8 cellular contexts compared by ENCODE assay signal in genomic region chr3:58471025-58471887, GRCh38. TPM values are rescaled to one million over a fixed set of nuclear protein-coding genes. Genes with fewer than 3 reads are reported as not detected.
DNase-seq lines count a peak whose midpoint lies in the region; ATAC-seq, FAIRE-seq and TF ChIP-seq lines count a peak whose summit lies in the region.

No MANE protein-coding gene starts in this region.

- H2AFZ ChIP-seq in astrocyte (ENCODE audit: low read depth, low read length): peak overlapping the region; percentile 31

- CTCF ChIA-PET in Calu3 (lab: Charles Lee): interaction anchor here (0.6 to 2.3 kb wide), 5 partner anchors 10 to 55 kb away, joined by 3 to 7 read pairs (median 3); partner anchors contain the start of gene KCTD6

- no peak for ATAC-seq in GM18858 (IDR thresholded peaks at IDR 0.05; ENCODE audit: unreplicated experiment)
- no peak for ATAC-seq in HG03196 (IDR thresholded peaks at IDR 0.05; ENCODE audit: unreplicated experiment)

- H3K4me3 Mint-ChIP-seq in Calu3 (ENCODE audit: low read depth, unreplicated experiment) (peak overlapping the region; percentile 14), astrocyte (ENCODE audit: unreplicated experiment) (peak overlapping the region; percentile 13)

- no peaks in the 10 kb centered on the region for H4K20me1 ChIP-seq in astrocyte (ENCODE audit: insufficient read depth, low read length)

- H3K27ac ChIP-seq in astrocyte (ENCODE audit: low read depth, low read length): peak overlapping the region; percentile 40

- H3K4me1 ChIP-seq in astrocyte (ENCODE audit: insufficient read depth, low read length): peaks cover 18% of the 10 kb centered on the region

- H3K9me3 Mint-ChIP-seq in Calu3 (ENCODE audit: low read depth, unreplicated experiment): no peaks in the 10 kb centered on the region
- no peaks in the 10 kb centered on the region for H3K9me3 Mint-ChIP-seq in astrocyte (ENCODE audit: unreplicated experiment)

- BruUV-seq in Calu3 (replicated peaks; lab: Mats Ljungman, UMichigan): no TSS peak

- no peaks in the 10 kb centered on the region for H3K79me2 ChIP-seq in astrocyte (ENCODE audit: insufficient read depth, low read length)

- TF ChIP-seq CTCF in Calu3 (IDR thresholded peaks at IDR 0.05; ENCODE audit: unreplicated experiment) (no peak), astrocyte (IDR thresholded peaks at IDR 0.05; ENCODE audit: insufficient read depth, low read depth, low read length) (no peak)

- H3K4me2 ChIP-seq in astrocyte (ENCODE audit: low read length): peak overlapping the region; percentile 67

- peaks cover 47% of the 10 kb centered on the region for H3K4me1 Mint-ChIP-seq in Calu3 (ENCODE audit: low read depth, unreplicated experiment)
- H3K4me1 Mint-ChIP-seq in astrocyte (ENCODE audit: low read depth, unreplicated experiment): peaks cover 21% of the 10 kb centered on the region

- intact Hi-C loops in Calu3 (cut with micrococcal nuclease; ENCODE audit: unreplicated experiment): loop anchor here (2.0 kb wide), 1 partner anchor 20 kb away; no protein-coding TSS in a partner anchor

- no peaks in the 10 kb centered on the region for H3K9me3 ChIP-seq in astrocyte (ENCODE audit: insufficient read depth, low read depth, low read length)

- H3K27ac Mint-ChIP-seq in Calu3 (ENCODE audit: unreplicated experiment): peak overlapping the region; percentile 50
- H3K27ac Mint-ChIP-seq in astrocyte (ENCODE audit: unreplicated experiment): peak overlapping the region; percentile 75

- FAIRE-seq in astrocyte (lab: Jason Lieb, UNC): peak; percentile 78

- no peaks in the 10 kb centered on the region for H3K27me3 Mint-ChIP-seq in Calu3 (ENCODE audit: unreplicated experiment)
- peaks cover 6% of the 10 kb centered on the region for H3K27me3 Mint-ChIP-seq in astrocyte (ENCODE audit: low read depth, unreplicated experiment)

- peak; percentile 78 for DNase-seq in Calu3
- peak; percentile 38 for DNase-seq in HuH-7.5 (ENCODE audit: low spot score)
- peak; percentile 59 for DNase-seq in RKO (ENCODE audit: low spot score)
- DNase-seq in astrocyte (ENCODE audit: low read depth): peak; percentile 94
- DNase-seq in kidney tubule cell (ENCODE audit: low spot score): peak; percentile 82
- peak; percentile 20 to 24 for DNase-seq in stimulated activated CD8-positive, alpha-beta memory T cell treated with anti-CD3 and anti-CD28 coated beads, Interleukin-4, amount 100 ng/mL, for 4 hours (ENCODE audit: low read depth in 2 of 2, low spot score in 1 of 2)

- no peaks in the 10 kb centered on the region for H3K36me3 ChIP-seq in astrocyte (ENCODE audit: insufficient read depth, low read length)

- no peaks in the 10 kb centered on the region for H3K36me3 Mint-ChIP-seq in Calu3 (ENCODE audit: insufficient read depth, unreplicated experiment)
- no peaks in the 10 kb centered on the region for H3K36me3 Mint-ChIP-seq in astrocyte (ENCODE audit: low read depth, unreplicated experiment)

- peak overlapping the region; percentile 11 for H3K9ac ChIP-seq in astrocyte (ENCODE audit: low read length)

- no peaks in the 10 kb centered on the region for H3K27me3 ChIP-seq in astrocyte (ENCODE audit: insufficient read depth, low read length)

- H3K4me3 ChIP-seq in astrocyte (ENCODE audit: insufficient read depth, low read depth, low read length): peak overlapping the region; percentile 18

RNA-seq across cellular contexts. Expression of gene KCTD6, which starts 20.6 kb away (rescaled TPM):
- 10.7 and 11.4 TPM in 2 replicates for total RNA-seq in Calu3 (2022)
- 7.9 and 10.0 TPM in 2 replicates for total RNA-seq in astrocyte

RNA-seq across cellular contexts. Expression of gene PDHB, which starts 37.6 kb away (rescaled TPM):
- total RNA-seq in Calu3 (2022): 45.4 and 47.6 TPM in 2 replicates
- 87.7 and 95.7 TPM in 2 replicates for total RNA-seq in astrocyte

Comparison
In these comparisons a context has a peak if more than half of its experiments do, and no peak if none do; other contexts are left out.
1. DNase-seq: peak in every context shown above with its lines; median percentile 94 in astrocyte; 82 in kidney tubule cell; 78 in Calu3; 59 in RKO; 38 in HuH-7.5; 22 in stimulated activated CD8-positive, alpha-beta memory T cell treated with anti-CD3 and anti-CD28 coated beads, Interleukin-4, amount 100 ng/mL, for 4 hours.